Comparison of ENCODE assay signal across 10 cellular contexts in genomic region chr20:50746138-50746940, GRCh38. TPM values are rescaled to one million over a fixed set of nuclear protein-coding genes. Genes with fewer than 3 reads are reported as not detected.
DNase-seq lines count a peak whose midpoint lies in the region; ATAC-seq and TF ChIP-seq lines count a peak whose summit lies in the region.
"Had no signal": no experiment of that assay in that cellular context is flagged by ENCODE, and none has a peak within 500 bp of the region (broad histone marks: within the 10 kb centered on the region; RNA-seq: fewer than 3 reads in every experiment).

No MANE protein-coding gene starts in this region.

- peak overlapping the region; percentile 80 for H3K27ac Mint-ChIP-seq in activated naive CD4-positive, alpha-beta T cell treated with anti-CD3 and anti-CD28 coated beads, Interleukin-2, amount 50 U/mL, for 24 hours
- H3K27ac Mint-ChIP-seq in type B pancreatic cell, result peak overlapping the region; percentile 57

- peaks cover 2% of the 10 kb centered on the region for H3K36me3 Mint-ChIP-seq in activated naive CD4-positive, alpha-beta T cell treated with anti-CD3 and anti-CD28 coated beads, Interleukin-2, amount 50 U/mL, for 24 hours
- peaks cover 7% of the 10 kb centered on the region for H3K36me3 Mint-ChIP-seq in type B pancreatic cell

- no peaks in the 10 kb centered on the region for H3K27me3 Mint-ChIP-seq in activated naive CD4-positive, alpha-beta T cell treated with anti-CD3 and anti-CD28 coated beads, Interleukin-2, amount 50 U/mL, for 24 hours
- H3K27me3 Mint-ChIP-seq in type B pancreatic cell, result no peaks in the 10 kb centered on the region

- TF ChIP-seq CTCF in VCaP (conservative IDR thresholded peaks at IDR 0.05) (no peak), type B pancreatic cell (conservative IDR thresholded peaks at IDR 0.05) (no peak)

- DNase-seq in activated naive CD4-positive, alpha-beta T cell (lab: John Stamatoyannopoulos, UW), result no peak
- DNase-seq in left kidney (ENCODE audit: low read depth, low spot score), result peak; percentile 54
- DNase-seq in type B pancreatic cell (ENCODE audit: extremely low spot score, unreplicated experiment), result peak; percentile 11
- DNase-seq in GOT3 (lab: John Stamatoyannopoulos, UW), result no peak
- DNase-seq: DMS53, NCI-H1694 had no signal

- peak overlapping the region; percentile 17 for H3K27ac ChIP-seq in VCaP

- peak overlapping the region; percentile 1 for H3K4me3 Mint-ChIP-seq in activated naive CD4-positive, alpha-beta T cell treated with anti-CD3 and anti-CD28 coated beads, Interleukin-2, amount 50 U/mL, for 24 hours
- H3K4me3 Mint-ChIP-seq in type B pancreatic cell, result peak overlapping the region; percentile 1

- ATAC-seq in GM18861 (IDR thresholded peaks at IDR 0.05; ENCODE audit: unreplicated experiment), result no peak
- no peak for ATAC-seq in GM19035 (IDR thresholded peaks at IDR 0.05; ENCODE audit: unreplicated experiment)

- no peaks in the 10 kb centered on the region for H3K9me3 Mint-ChIP-seq in activated naive CD4-positive, alpha-beta T cell treated with anti-CD3 and anti-CD28 coated beads, Interleukin-2, amount 50 U/mL, for 24 hours
- H3K9me3 Mint-ChIP-seq in type B pancreatic cell, result no peaks in the 10 kb centered on the region

- H3K4me1 Mint-ChIP-seq in activated naive CD4-positive, alpha-beta T cell treated with anti-CD3 and anti-CD28 coated beads, Interleukin-2, amount 50 U/mL, for 24 hours, result peaks cover 38% of the 10 kb centered on the region
- H3K4me1 Mint-ChIP-seq in type B pancreatic cell (ENCODE audit: unreplicated experiment), result peaks cover 36% of the 10 kb centered on the region

RNA-seq across cellular contexts. Expression of gene PARD6B, which starts 15.0 kb away (rescaled TPM):
- 27.7 and 50.0 TPM in 2 replicates for total RNA-seq in type B pancreatic cell (ENCODE audit: low replicate concordance)

RNA-seq across cellular contexts. Expression of gene BCAS4, which starts 48.5 kb away (rescaled TPM):
- total RNA-seq in type B pancreatic cell (ENCODE audit: low replicate concordance), result 6.3 and 9.3 TPM in 2 replicates

RNA-seq across cellular contexts. Expression of gene RIPOR3, which starts 55.0 kb away (rescaled TPM):
- 1.9 and 5.1 TPM in 2 replicates for total RNA-seq in type B pancreatic cell (ENCODE audit: low replicate concordance)

Comparison
In these comparisons a context has a peak if more than half of its experiments do, and no peak if none do; other contexts are left out.
1. DNase-seq: peak in left kidney (single experiment) and type B pancreatic cell (single experiment); none in activated naive CD4-positive, alpha-beta T cell (0 of 4) and GOT3 (single experiment).